ENCODE assay signal across 13 cellular contexts in the genomic region with DNA sequence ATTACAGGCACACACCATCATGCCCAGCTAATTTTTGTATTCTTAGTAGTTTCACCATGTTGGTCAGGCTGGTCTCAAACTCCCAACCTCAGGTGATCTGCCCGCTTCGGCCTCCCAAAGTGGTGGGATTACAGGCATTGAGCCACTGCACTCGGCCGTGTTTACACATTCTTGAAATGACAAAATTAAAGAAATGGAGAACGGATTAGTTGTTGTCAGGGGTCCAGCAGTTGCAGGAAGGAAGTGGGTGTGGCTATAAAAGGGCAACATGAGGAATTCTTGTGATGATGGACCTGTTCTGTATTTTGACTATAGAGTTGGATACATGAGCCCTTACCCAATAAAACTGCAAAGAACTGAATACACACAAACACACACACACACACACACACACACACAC. TPM values are rescaled to one million over a fixed set of nuclear protein-coding genes. Genes with fewer than 3 reads are reported as not detected.
DNase-seq lines count a peak whose midpoint lies in the region; ATAC-seq and TF ChIP-seq lines count a peak whose summit lies in the region.
"Had no signal": no experiment of that assay in that cellular context is flagged by ENCODE, and none has a peak within 500 bp of the region (broad histone marks: within the 10 kb centered on the region; RNA-seq: fewer than 3 reads in every experiment).

No MANE protein-coding gene starts in this region.

- no peaks in the 10 kb centered on the region for H3K9me2 ChIP-seq in MM.1S (replicated peaks; ENCODE audit: insufficient read depth, low read length)

- peaks cover 74% of the 10 kb centered on the region for H3K36me3 Mint-ChIP-seq in CD4-positive, alpha-beta T cell (ENCODE audit: low read depth)
- H3K36me3 Mint-ChIP-seq in nephron (ENCODE audit: low read depth): peaks cover 51% of the 10 kb centered on the region

- ATAC-seq in CD4-positive, alpha-beta T cell (ENCODE audit: poor library complexity): no peak
- no peak for ATAC-seq in esophagus mucosa
- ATAC-seq: GM12878 had no signal

- no peaks in the 10 kb centered on the region for H3K36me3 ChIP-seq in MM.1S (replicated peaks; ENCODE audit: insufficient read depth, low read length)

- TF ChIP-seq CTCF in CD4-positive, alpha-beta T cell (IDR thresholded peaks at IDR 0.05): no peak
- TF ChIP-seq CTCF in HFF-Myc (IDR thresholded peaks at IDR 0.05; ENCODE audit: low read depth, low read length, missing control alignments): no peak
- TF ChIP-seq CTCF in coronary artery (IDR thresholded peaks at IDR 0.05): no peak
- TF ChIP-seq CTCF in nephron (IDR thresholded peaks at IDR 0.05; ENCODE audit: unreplicated experiment in 3 of 3): no peak
- no peak for TF ChIP-seq CTCF in MM.1S (IDR thresholded peaks at IDR 0.05; ENCODE audit: low read length)

- H3K9ac ChIP-seq in MM.1S (ENCODE audit: low read length): no peak overlapping the region

- no peak overlapping the region for H3K4me3 Mint-ChIP-seq in CD4-positive, alpha-beta T cell
- no peak overlapping the region for H3K4me3 Mint-ChIP-seq in nephron

- POLR2A ChIA-PET in CD4-positive, alpha-beta T cell (lab: Charles Lee): no interaction called here

- no peak overlapping the region for H2AFZ ChIP-seq in MM.1S (ENCODE audit: low read length)

- H3K79me2 ChIP-seq in MM.1S (ENCODE audit: low read length): peaks cover 71% of the 10 kb centered on the region

- intact Hi-C loops in CD4-positive, alpha-beta T cell (cut with DNase I, micrococcal nuclease): no loop called here

- H3K4me3 ChIP-seq in HFF-Myc (replicated peaks; ENCODE audit: low read depth, low read length) (no peak overlapping the region), coronary artery (peak overlapping the region; percentile 22), MM.1S (ENCODE audit: low read length) (no peak overlapping the region)
- H3K4me3 ChIP-seq: GM12878 had no signal

- H3K9me3 Mint-ChIP-seq in CD4-positive, alpha-beta T cell: no peaks in the 10 kb centered on the region
- H3K9me3 Mint-ChIP-seq in nephron: no peaks in the 10 kb centered on the region
- H3K9me3 Mint-ChIP-seq: IgD-negative memory B cell had no signal

- no peaks in the 10 kb centered on the region for H3K9me3 ChIP-seq in CD4-positive, alpha-beta T cell (ENCODE audit: control insufficient read depth, low read length)
- no peaks in the 10 kb centered on the region for H3K9me3 ChIP-seq in MM.1S (replicated peaks; ENCODE audit: insufficient read depth, low read length)

- CTCF ChIA-PET in CD4-positive, alpha-beta T cell (lab: Charles Lee): no interaction called here

- H3K27ac Mint-ChIP-seq in CD4-positive, alpha-beta T cell: peak overlapping the region; percentile 59
- peak overlapping the region; percentile 20 to 69 (median 41) for H3K27ac Mint-ChIP-seq in nephron

- H3F3A ChIP-seq in MM.1S (ENCODE audit: insufficient read depth, low read length): no peaks in the 10 kb centered on the region

- H3K4me2 ChIP-seq in MM.1S (ENCODE audit: low read depth, low read length): no peak overlapping the region

- no peak for DNase-seq in CD4-positive, alpha-beta T cell
- DNase-seq in HFF-Myc (ENCODE audit: extremely low read depth, low read depth) (peak; percentile 44), coronary artery (ENCODE audit: low spot score) (no peak), iPS-NIHi11 (ENCODE audit: low spot score) (no peak), MM.1S (no peak)
- no peak for DNase-seq in activated CD8-positive, alpha-beta memory T cell treated with anti-CD3 and anti-CD28 coated beads, Interleukin-2, amount 50 U/mL, for 4 hours
- DNase-seq: midbrain, NCI-H2029, right cardiac atrium had no signal

- no peak overlapping the region for H3K27ac ChIP-seq in CD4-positive, alpha-beta T cell (ENCODE audit: low read depth, low read length)
- peak overlapping the region in 1 of 2 donors; percentile 58 for H3K27ac ChIP-seq in coronary artery
- no peak overlapping the region for H3K27ac ChIP-seq in MM.1S (ENCODE audit: low read length)

- peaks cover 60% of the 10 kb centered on the region for H3K4me1 Mint-ChIP-seq in CD4-positive, alpha-beta T cell (ENCODE audit: low read depth)
- H3K4me1 Mint-ChIP-seq in nephron: peaks cover 29% of the 10 kb centered on the region

- no peaks in the 10 kb centered on the region for H3K27me3 Mint-ChIP-seq in CD4-positive, alpha-beta T cell
- no peaks in the 10 kb centered on the region for H3K27me3 Mint-ChIP-seq in nephron (ENCODE audit: low read depth)
- H3K27me3 Mint-ChIP-seq: IgD-negative memory B cell had no signal

- H3K27me3 ChIP-seq in CD4-positive, alpha-beta T cell (ENCODE audit: control insufficient read depth, insufficient read depth, low read length): no peaks in the 10 kb centered on the region
- no peaks in the 10 kb centered on the region for H3K27me3 ChIP-seq in MM.1S (replicated peaks; ENCODE audit: insufficient read depth, low read length)

- no peaks in the 10 kb centered on the region for H4K20me1 ChIP-seq in MM.1S (ENCODE audit: insufficient read depth, low read length)

- H3K4me1 ChIP-seq in MM.1S (ENCODE audit: low read length): no peaks in the 10 kb centered on the region

RNA-seq across cellular contexts. Expression of a gene that starts 17.3 kb away (rescaled TPM):
- 10 to 100 TPM; 32.9 to 35.3 TPM for total RNA-seq in CD4-positive, alpha-beta T cell
- 38.8 TPM for total RNA-seq in esophagus mucosa

RNA-seq across cellular contexts. Expression of a gene that starts 28.0 kb away (rescaled TPM):
- 1 to 10 TPM; 6.8 to 8.3 TPM for total RNA-seq in CD4-positive, alpha-beta T cell
- 15.0 TPM for total RNA-seq in esophagus mucosa

RNA-seq across cellular contexts. Expression of a gene that starts 29.0 kb away (rescaled TPM):
- total RNA-seq in CD4-positive, alpha-beta T cell: 10 to 100 TPM; 11.6 to 13.4 TPM
- 3.0 TPM for total RNA-seq in esophagus mucosa
